ENCODE assay signal across 21 cellular contexts in genomic region chr9:89806371-89807100, GRCh38.
DNase-seq lines count a peak whose midpoint lies in the region; ATAC-seq and TF ChIP-seq lines count a peak whose summit lies in the region.
"Had no signal": no experiment of that assay in that cellular context is flagged by ENCODE, and none has a peak within 500 bp of the region (broad histone marks: within the 10 kb centered on the region; RNA-seq: fewer than 3 reads in every experiment).

No MANE protein-coding gene starts in this region.

- CTCF ChIA-PET in mammary epithelial cell (lab: Charles Lee; ENCODE audit: low non-redundant PET) (no interaction called here), MCF 10A (lab: Yijun Ruan, JAX) (no interaction called here)

- POLR2A ChIA-PET in MCF 10A (lab: Yijun Ruan, JAX): no interaction called here

- no TSS peak for BruUV-seq in mammary epithelial cell (replicated peaks; lab: Mats Ljungman, UMichigan)
- no TSS peak for BruUV-seq in MCF 10A (replicated peaks; lab: Mats Ljungman, UMichigan)

- H3K4me2 ChIP-seq in mammary epithelial cell (ENCODE audit: insufficient read depth, low read depth, low read length): no peak overlapping the region

- H3K9me3 Mint-ChIP-seq in MCF 10A (ENCODE audit: unreplicated experiment): no peaks in the 10 kb centered on the region
- H3K9me3 Mint-ChIP-seq: activated naive CD8-positive, alpha-beta T cell treated with anti-CD3 and anti-CD28 coated beads for 36 hours; activated T-cell treated with anti-CD3 and anti-CD28 coated beads, Interleukin-2, amount 50 U/mL, for 72 hours; natural killer cell treated with Interleukin-12 subunit alpha and Interleukin-12 subunit beta and Interleukin-15 and Interleukin-18, amount 100 ng/mL, for 72 hours had no signal

- H3K27me3 Mint-ChIP-seq in MCF 10A (ENCODE audit: insufficient read depth, unreplicated experiment): peaks cover 10% of the 10 kb centered on the region

- DNase-seq in mammary epithelial cell (peak; percentile 23), MCF 10A (ENCODE audit: unreplicated experiment) (no peak), cardiac fibroblast (ENCODE audit: low read depth in 2 of 2) (peak; percentile 6 to 19), kidney glomerular epithelial cell (lab: John Stamatoyannopoulos, UW) (peak; percentile 35), testis (peak; percentile 7)
- DNase-seq in activated effector memory CD4-positive, alpha-beta T cell treated with anti-CD3 and anti-CD28 coated beads, Interleukin-2, amount 50 U/mL, for 16 hours: no peak
- DNase-seq: 8988T; activated CD4-positive, CD25-positive, alpha-beta regulatory T cell; activated naive CD8-positive, alpha-beta T cell treated with anti-CD3 and anti-CD28 coated beads for 36 hours; activated T-cell treated with anti-CD3 and anti-CD28 coated beads, Interleukin-2, amount 50 U/mL, for 72 hours; foreskin melanocyte; kidney; NCI-H1417; NCI-H510A treated with DMSO at 0.1 percent for 48 hours; psoas muscle; T-helper 9 cell had no signal

- no peak overlapping the region for H3K9ac ChIP-seq in mammary epithelial cell (ENCODE audit: insufficient read depth, low read length)
- H3K9ac ChIP-seq: BLaER1 treated with 17β-estradiol and CSF1 and Interleukin-3, amounts not matched to agents 10 nM and 100 nM had no signal

- TF ChIP-seq CTCF in mammary epithelial cell (conservative IDR thresholded peaks at IDR 0.05 in 1 of 2, IDR thresholded peaks at IDR 0.05 in 1 of 2; ENCODE audit: extremely low read depth in 1 of 2, insufficient read depth in 1 of 2, low read depth in 1 of 2, low read length in 2 of 2) (no peak), MCF 10A (IDR thresholded peaks at IDR 0.05; ENCODE audit: unreplicated experiment) (no peak), cardiac fibroblast (IDR thresholded peaks at IDR 0.05; ENCODE audit: low read depth, low read length) (no peak), testis (IDR thresholded peaks at IDR 0.05) (no peak)

- H3K36me3 Mint-ChIP-seq in MCF 10A (ENCODE audit: insufficient read depth, unreplicated experiment): no peaks in the 10 kb centered on the region
- H3K36me3 Mint-ChIP-seq: activated naive CD8-positive, alpha-beta T cell treated with anti-CD3 and anti-CD28 coated beads for 36 hours; natural killer cell treated with Interleukin-12 subunit alpha and Interleukin-12 subunit beta and Interleukin-15 and Interleukin-18, amount 100 ng/mL, for 72 hours had no signal

- H2AFZ ChIP-seq in mammary epithelial cell (ENCODE audit: low read depth, low read length): no peak overlapping the region

- no peak overlapping the region for H3K27ac Mint-ChIP-seq in MCF 10A (ENCODE audit: low read depth, unreplicated experiment)
- H3K27ac Mint-ChIP-seq: activated naive CD8-positive, alpha-beta T cell treated with anti-CD3 and anti-CD28 coated beads for 36 hours; activated T-cell treated with anti-CD3 and anti-CD28 coated beads, Interleukin-2, amount 50 U/mL, for 72 hours had no signal

- intact Hi-C loops in mammary epithelial cell (cut with micrococcal nuclease) (no loop called here), MCF 10A (cut with micrococcal nuclease) (no loop called here), testis (cut with DNase I; ENCODE audit: low total_unique reads) (no loop called here)

- no peaks in the 10 kb centered on the region for H4K20me1 ChIP-seq in mammary epithelial cell (ENCODE audit: insufficient read depth, low read length)
- H4K20me1 ChIP-seq: BLaER1 treated with 17β-estradiol and CSF1 and Interleukin-3, amounts not matched to agents 10 nM and 100 nM had no signal

- no peak overlapping the region for H3K27ac ChIP-seq in mammary epithelial cell (ENCODE audit: insufficient read depth, low read depth, low read length)
- H3K27ac ChIP-seq in testis: no peak overlapping the region
- H3K27ac ChIP-seq: BLaER1 treated with 17β-estradiol and CSF1 and Interleukin-3, amounts not matched to agents 10 nM and 100 nM; psoas muscle had no signal

- H3K4me3 ChIP-seq in mammary epithelial cell (replicated peaks in 1 of 3; ENCODE audit: insufficient read depth in 1 of 3, low read depth in 2 of 3, low read length in 3 of 3) (no peak overlapping the region), cardiac fibroblast (replicated peaks in 1 of 2; ENCODE audit: low read depth in 2 of 2, low read length in 2 of 2) (no peak overlapping the region), testis (no peak overlapping the region)
- H3K4me3 ChIP-seq: BLaER1 treated with 17β-estradiol and CSF1 and Interleukin-3, amounts not matched to agents 10 nM and 100 nM; HAP-1; psoas muscle had no signal

- dilution Hi-C loops in mammary epithelial cell (cut with HindIII; ENCODE audit: low sequenced_read_pairs): no loop called here

- peaks cover 14% of the 10 kb centered on the region for H3K4me1 Mint-ChIP-seq in MCF 10A (ENCODE audit: insufficient read depth, unreplicated experiment)

- no peaks in the 10 kb centered on the region for H3K9me3 ChIP-seq in mammary epithelial cell (replicated peaks; ENCODE audit: insufficient read depth, low read length)
- H3K9me3 ChIP-seq in testis: no peaks in the 10 kb centered on the region
- H3K9me3 ChIP-seq: BLaER1 treated with 17β-estradiol and CSF1 and Interleukin-3, amounts not matched to agents 10 nM and 100 nM; HAP-1; psoas muscle had no signal

- in situ Hi-C loops in mammary epithelial cell (cut with MboI; ENCODE audit: low sequenced_read_pairs in 2 of 2): no loop called here

- H3K4me1 ChIP-seq in mammary epithelial cell (ENCODE audit: insufficient read depth, low read length) (no peaks in the 10 kb centered on the region), testis (peaks cover 27% of the 10 kb centered on the region)
- H3K4me1 ChIP-seq: HAP-1, psoas muscle had no signal

- no peaks in the 10 kb centered on the region for H3K36me3 ChIP-seq in mammary epithelial cell (ENCODE audit: insufficient read depth, low read length)
- no peaks in the 10 kb centered on the region for H3K36me3 ChIP-seq in testis (ENCODE audit: low read depth, missing control alignments)
- H3K36me3 ChIP-seq: BLaER1 treated with 17β-estradiol and CSF1 and Interleukin-3, amounts not matched to agents 10 nM and 100 nM; HAP-1 had no signal

- 43% methylated on average over 4 of the region's 4 CpGs for WGBS in mammary epithelial cell (ENCODE audit: low coverage, missing lambda C conversion rate)
- WGBS in testis, 2 donors: 93 to 97% methylated on average over 4 of the region's 4 CpGs

- no peak overlapping the region for H3K4me3 Mint-ChIP-seq in MCF 10A (ENCODE audit: unreplicated experiment)
- H3K4me3 Mint-ChIP-seq: activated naive CD8-positive, alpha-beta T cell treated with anti-CD3 and anti-CD28 coated beads for 36 hours; activated T-cell treated with anti-CD3 and anti-CD28 coated beads, Interleukin-2, amount 50 U/mL, for 72 hours; natural killer cell treated with Interleukin-12 subunit alpha and Interleukin-12 subunit beta and Interleukin-15 and Interleukin-18, amount 100 ng/mL, for 72 hours had no signal

- no peaks in the 10 kb centered on the region for H3K79me2 ChIP-seq in mammary epithelial cell (ENCODE audit: insufficient read depth, low read length)

- no peak for ATAC-seq in HG03175 (IDR thresholded peaks at IDR 0.05; ENCODE audit: unreplicated experiment)
- ATAC-seq in HG02759 (IDR thresholded peaks at IDR 0.05; ENCODE audit: unreplicated experiment): no peak
- ATAC-seq: activated T-cell treated with anti-CD3 and anti-CD28 coated beads, Interleukin-2, amount 50 U/mL, for 72 hours; natural killer cell treated with Interleukin-12 subunit alpha and Interleukin-12 subunit beta and Interleukin-15 and Interleukin-18, amount 100 ng/mL, for 72 hours; psoas muscle had no signal

- H3K27me3 ChIP-seq in mammary epithelial cell (ENCODE audit: insufficient read depth, low read length) (no peaks in the 10 kb centered on the region), testis (no peaks in the 10 kb centered on the region)
- H3K27me3 ChIP-seq: BLaER1 treated with 17β-estradiol and CSF1 and Interleukin-3, amounts not matched to agents 10 nM and 100 nM had no signal

- TF ChIP-seq POLR2A in testis (IDR thresholded peaks at IDR 0.05): no peak

Comparison
In these comparisons a context has a peak if more than half of its experiments do, and no peak if none do; other contexts are left out.
1. DNase-seq: peak in mammary epithelial cell (single experiment), cardiac fibroblast (2 of 2), kidney glomerular epithelial cell (single experiment) and testis (single experiment); none in MCF 10A (single experiment) and activated effector memory CD4-positive, alpha-beta T cell treated with anti-CD3 and anti-CD28 coated beads, Interleukin-2, amount 50 U/mL, for 16 hours (single experiment).